Comparison of ENCODE assay signal across 13 cellular contexts in the genomic region with DNA sequence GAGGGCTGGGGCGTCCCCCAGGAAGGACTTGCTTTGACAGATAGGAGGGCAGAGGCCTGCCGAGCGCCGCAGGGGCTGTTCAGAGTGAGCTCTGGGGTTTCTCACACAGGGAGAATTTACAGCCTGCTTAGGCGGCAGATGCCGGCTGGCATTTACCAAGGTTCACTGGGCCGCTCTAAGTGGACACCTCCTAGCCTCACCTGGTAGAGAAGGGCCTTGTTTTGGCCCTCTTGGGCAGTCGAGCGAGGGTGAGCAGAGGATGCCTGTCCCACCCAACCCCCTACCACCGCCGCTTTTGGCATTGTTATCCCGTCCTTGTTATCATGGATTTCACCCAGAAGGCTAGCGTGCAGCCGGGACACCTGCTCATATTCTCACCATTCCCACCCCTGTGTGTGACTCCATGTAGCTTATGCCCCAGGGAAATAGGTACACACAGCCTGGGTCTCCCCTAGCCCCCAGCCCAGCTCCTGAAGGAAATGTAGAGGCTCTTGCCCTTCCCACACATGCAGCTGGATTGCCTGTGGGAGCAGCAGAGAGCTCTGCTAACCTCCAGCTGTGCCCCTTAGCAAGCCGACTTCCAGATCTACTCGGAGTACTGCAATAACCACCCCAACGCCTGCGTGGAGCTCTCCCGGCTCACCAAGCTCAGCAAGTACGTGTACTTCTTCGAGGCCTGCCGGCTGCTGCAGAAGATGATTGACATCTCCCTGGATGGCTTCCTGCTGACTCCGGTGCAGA. TPM values are rescaled to one million over a fixed set of nuclear protein-coding genes. Genes with fewer than 3 reads are reported as not detected.
DNase-seq lines count a peak whose midpoint lies in the region; ATAC-seq and TF ChIP-seq lines count a peak whose summit lies in the region.
"Had no signal": no experiment of that assay in that cellular context is flagged by ENCODE, and none has a peak within 500 bp of the region (broad histone marks: within the 10 kb centered on the region; RNA-seq: fewer than 3 reads in every experiment).

No MANE protein-coding gene starts in this region.

- no peak overlapping the region for H2BK120ac ChIP-seq in IMR-90 (ENCODE audit: low read depth, low read length)

- H3K27me3 ChIP-seq in IMR-90 (ENCODE audit: control insufficient read depth, insufficient read depth, low read length) (peaks cover 19% of the 10 kb centered on the region; the same call in 1 of the 2 replicates), esophagus squamous epithelium (peaks cover 0 to 17% (median 0%) of the 10 kb centered on the region in 4 donors)

- H2AFZ ChIP-seq in IMR-90 (replicated peaks; ENCODE audit: low read length, poor library complexity) = peak overlapping the region; percentile 32

- H3K9me3 ChIP-seq in IMR-90 (ENCODE audit: control insufficient read depth, insufficient read depth, low read length) = no peaks in the 10 kb centered on the region
- no peaks in the 10 kb centered on the region for H3K9me3 ChIP-seq in esophagus squamous epithelium
- H3K9me3 ChIP-seq: thoracic aorta had no signal

- no peak overlapping the region for H4K8ac ChIP-seq in IMR-90 (ENCODE audit: low read depth in 2 of 2, low read length in 2 of 2)

- peak overlapping the region; percentile 90 to 99 (median 94) for H3K4me3 Mint-ChIP-seq in naive thymus-derived CD8-positive, alpha-beta T cell

- no peak overlapping the region for H3K23ac ChIP-seq in IMR-90 (ENCODE audit: low read depth, low read length)

- TF ChIP-seq POLR2A in IMR-90 (IDR thresholded peaks at IDR 0.05; ENCODE audit: low read depth, low read length) = no peak
- no peak for TF ChIP-seq POLR2A in esophagus squamous epithelium (IDR thresholded peaks at IDR 0.05)

- intact Hi-C loops in IMR-90 (cut with micrococcal nuclease) (no loop called here), esophagus squamous epithelium (cut with DNase I) (no loop called here)

- ATAC-seq in IMR-90 (ENCODE audit: low read depth) = peak; percentile 24; the same call in 1 of the 2 replicates
- ATAC-seq in naive thymus-derived CD8-positive, alpha-beta T cell = peak; percentile 46 to 50
- ATAC-seq: left colon had no signal

- no peak overlapping the region for H3K4me3 ChIP-seq in AG10803 (ENCODE audit: low read length)
- H3K4me3 ChIP-seq in IMR-90 (ENCODE audit: insufficient read depth, low read depth, low read length) = no peak overlapping the region
- no peak overlapping the region for H3K4me3 ChIP-seq in esophagus squamous epithelium

- 50% methylated on average over 10 of the region's 23 CpGs; no CpG with 5 or more reads in 1 of the 2 experiments for WGBS in IMR-90 (ENCODE audit: extremely low coverage in 2 of 2, insufficient read length in 1 of 2), 2 experiments
- 80% methylated on average over 7 to 15 of the region's 23 CpGs for WGBS in esophagus squamous epithelium, 2 donors

- TF ChIP-seq RAD21 in IMR-90 (IDR thresholded peaks at IDR 0.05; ENCODE audit: low read length) = no peak

- no peaks in the 10 kb centered on the region for H3K79me1 ChIP-seq in IMR-90 (ENCODE audit: low read depth in 1 of 2, low read length in 2 of 2)

- H3K9me3 Mint-ChIP-seq in naive thymus-derived CD8-positive, alpha-beta T cell = no peaks in the 10 kb centered on the region

- H4K5ac ChIP-seq in IMR-90 (ENCODE audit: low read depth, low read length) = no peak overlapping the region

- no peak overlapping the region for H2AK5ac ChIP-seq in IMR-90 (ENCODE audit: low read depth, low read length)

- POLR2A ChIA-PET in IMR-90 (lab: Charles Lee; ENCODE audit: unreplicated experiment) = no interaction called here
- POLR2A ChIA-PET in naive thymus-derived CD8-positive, alpha-beta T cell (lab: Charles Lee) = interaction anchor here (0.6 to 4.5 kb wide), 11 partner anchors 8 to 697 kb away, joined by 3 to 54 read pairs (median 7); a partner anchor contains a TSS

- no peak overlapping the region for H4K91ac ChIP-seq in IMR-90 (ENCODE audit: insufficient read depth, low read depth, low read length)

- dilution Hi-C loops in IMR-90 (cut with HindIII; ENCODE audit: low sequenced_read_pairs, unreplicated experiment) = no loop called here

- H3K4me2 ChIP-seq in IMR-90 (ENCODE audit: low read depth, low read length) = no peak overlapping the region

- no peak overlapping the region for H3K14ac ChIP-seq in IMR-90 (replicated peaks; ENCODE audit: low read depth, low read length)

- no peak overlapping the region for H3K4ac ChIP-seq in IMR-90 (ENCODE audit: low read depth, low read length)

- H3K4me1 Mint-ChIP-seq in naive thymus-derived CD8-positive, alpha-beta T cell = peaks cover 22 to 70% (median 53%) of the 10 kb centered on the region in 4 donors

- peaks cover 5% of the 10 kb centered on the region; the same call in 1 of the 2 replicates for H4K20me1 ChIP-seq in IMR-90 (ENCODE audit: insufficient read depth, low read length)

- no peak overlapping the region for H2BK5ac ChIP-seq in IMR-90 (ENCODE audit: low read depth, low read length, poor library complexity, severe bottlenecking)

- H3K18ac ChIP-seq in IMR-90 (ENCODE audit: low read depth, low read length) = no peak overlapping the region

- no TSS peak for BruUV-seq in IMR-90 (replicated peaks; lab: Mats Ljungman, UMichigan)

- H3K36me3 ChIP-seq in IMR-90 (ENCODE audit: control insufficient read depth, insufficient read depth, low read length) (no peaks in the 10 kb centered on the region; the same call in none of the 2 replicates), esophagus squamous epithelium (peaks cover 0 to 87% (median 7%) of the 10 kb centered on the region in 3 donors)
- H3K36me3 ChIP-seq: thoracic aorta had no signal

- CTCF ChIA-PET in IMR-90 (lab: Yijun Ruan, JAX) = no interaction called here

- H3K27ac ChIP-seq in IMR-90 (ENCODE audit: insufficient read depth, low read length) = no peak overlapping the region
- H3K27ac ChIP-seq in cingulate gyrus (ENCODE audit: low read depth, low read length) = peak overlapping the region; percentile 69
- H3K27ac ChIP-seq in esophagus squamous epithelium = no peak overlapping the region
- H3K27ac ChIP-seq: thoracic aorta had no signal

- H3K27me3 Mint-ChIP-seq in naive thymus-derived CD8-positive, alpha-beta T cell = no peaks in the 10 kb centered on the region

- no peak overlapping the region for H3K9ac ChIP-seq in IMR-90 (ENCODE audit: low read depth, low read length)

- DNase-seq in AG10803 (ENCODE audit: low read depth) = no peak
- DNase-seq in IMR-90 = no peak
- DNase-seq in naive thymus-derived CD8-positive, alpha-beta T cell = peak in 8 of 10 donors; percentile 14 to 70 (median 40)
- DNase-seq in KBM-7 = no peak
- DNase-seq in GM03348 (ENCODE audit: low spot score) = no peak
- no peak for DNase-seq in NCI-H524 treated with DMSO at 0.1 percent for 48 hours (lab: John Stamatoyannopoulos, UW)
- no peak for DNase-seq in esophagus squamous epithelium (lab: John Stamatoyannopoulos, UW)
- DNase-seq: DMS 273 treated with DMSO at 0.1 percent for 48 hours, GOT3, left colon, SIG-M5 had no signal

- H3K27ac Mint-ChIP-seq in naive thymus-derived CD8-positive, alpha-beta T cell = peak overlapping the region; percentile 76 to 98 (median 95)

- H3K4me1 ChIP-seq in IMR-90 (ENCODE audit: control insufficient read depth, insufficient read depth, low read length) (no peaks in the 10 kb centered on the region), esophagus squamous epithelium (peaks cover 0 to 20% (median 0%) of the 10 kb centered on the region in 3 donors)

- H2BK15ac ChIP-seq in IMR-90 (ENCODE audit: low read depth, low read length) = no peak overlapping the region

- no peaks in the 10 kb centered on the region for H3K36me3 Mint-ChIP-seq in naive thymus-derived CD8-positive, alpha-beta T cell

- peak overlapping the region; percentile 65 for H2AK9ac ChIP-seq in IMR-90 (replicated peaks; ENCODE audit: low read depth, low read length, poor library complexity)

- H3K9me1 ChIP-seq in IMR-90 (ENCODE audit: insufficient read depth, low read length) = no peaks in the 10 kb centered on the region

- TF ChIP-seq CTCF in AG10803 (conservative IDR thresholded peaks at IDR 0.05; ENCODE audit: low read length) = 0 out of 2 replicates have a peak, but pooled peaks have one; percentile 15
- TF ChIP-seq CTCF in IMR-90 (conservative IDR thresholded peaks at IDR 0.05; ENCODE audit: low read depth, low read length) = 0 out of 2 replicates have a peak, but pooled peaks have one; percentile 13
- no peak for TF ChIP-seq CTCF in esophagus squamous epithelium (IDR thresholded peaks at IDR 0.05)

- in situ Hi-C loops in IMR-90 (cut with MboI; ENCODE audit: low sequenced_read_pairs) = no loop called here
- in situ Hi-C loops in KBM-7 (cut with MboI; ENCODE audit: low pct_unique_long_range_greater_than_20kb, low sequenced_read_pairs) = no loop called here

- H3K56ac ChIP-seq in IMR-90 (ENCODE audit: extremely low read depth, insufficient read depth, low read length) = no peak overlapping the region

- no peak overlapping the region for H2BK20ac ChIP-seq in IMR-90 (ENCODE audit: low read depth, low read length)

TF ChIP-seq in IMR-90, 13 proteins besides CTCF, POLR2A, EP300 and RAD21:
- TF ChIP-seq, protein P1, sequence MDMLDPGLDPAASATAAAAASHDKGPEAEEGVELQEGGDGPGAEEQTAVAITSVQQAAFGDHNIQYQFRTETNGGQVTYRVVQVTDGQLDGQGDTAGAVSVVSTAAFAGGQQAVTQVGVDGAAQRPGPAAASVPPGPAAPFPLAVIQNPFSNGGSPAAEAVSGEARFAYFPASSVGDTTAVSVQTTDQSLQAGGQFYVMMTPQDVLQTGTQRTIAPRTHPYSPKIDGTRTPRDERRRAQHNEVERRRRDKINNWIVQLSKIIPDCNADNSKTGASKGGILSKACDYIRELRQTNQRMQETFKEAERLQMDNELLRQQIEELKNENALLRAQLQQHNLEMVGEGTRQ (IDR thresholded peaks at IDR 0.05; ENCODE audit: low read depth, low read length) = no peak
- TF ChIP-seq, protein P2, sequence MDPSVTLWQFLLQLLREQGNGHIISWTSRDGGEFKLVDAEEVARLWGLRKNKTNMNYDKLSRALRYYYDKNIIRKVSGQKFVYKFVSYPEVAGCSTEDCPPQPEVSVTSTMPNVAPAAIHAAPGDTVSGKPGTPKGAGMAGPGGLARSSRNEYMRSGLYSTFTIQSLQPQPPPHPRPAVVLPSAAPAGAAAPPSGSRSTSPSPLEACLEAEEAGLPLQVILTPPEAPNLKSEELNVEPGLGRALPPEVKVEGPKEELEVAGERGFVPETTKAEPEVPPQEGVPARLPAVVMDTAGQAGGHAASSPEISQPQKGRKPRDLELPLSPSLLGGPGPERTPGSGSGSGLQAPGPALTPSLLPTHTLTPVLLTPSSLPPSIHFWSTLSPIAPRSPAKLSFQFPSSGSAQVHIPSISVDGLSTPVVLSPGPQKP (IDR thresholded peaks at IDR 0.05; ENCODE audit: borderline replicate concordance, low read depth, low read length) = no peak
- TF ChIP-seq CEBPB (IDR thresholded peaks at IDR 0.05; ENCODE audit: low read depth, low read length) (no peak), NFE2L2 (IDR thresholded peaks at IDR 0.05; ENCODE audit: low read depth, low read length) (no peak)

RNA-seq across cellular contexts. Expression of a gene that starts 52.4 kb away (rescaled TPM):
- total RNA-seq in IMR-90 (2012; rRNA removed) (76.4 and 86.7 TPM in 2 replicates), esophagus squamous epithelium (10 to 100 TPM; 77.7 to 88.7 (median 79.8) TPM)
- polyA plus RNA-seq in IMR-90 (2012; rRNA removed) = 106 and 121 TPM in 2 replicates
- polyA plus RNA-seq in IMR-90 (2012; cell fraction: cytosol; rRNA removed) = 49.5 and 136 TPM in 2 replicates
- 70.7 and 119 TPM in 2 replicates for polyA plus RNA-seq in IMR-90 (2012; cell fraction: nucleus; rRNA removed; ENCODE audit: low replicate concordance)
- 10 to 100 TPM; 82.0 to 89.1 TPM for total RNA-seq in naive thymus-derived CD8-positive, alpha-beta T cell
- 10 to 100 TPM; 29.9 to 43.8 (median 35.8) TPM for polyA plus RNA-seq in naive thymus-derived CD8-positive, alpha-beta T cell

Comparison
In these comparisons a context has a peak if more than half of its experiments do, and no peak if none do; other contexts are left out.
1. DNase-seq: peak in naive thymus-derived CD8-positive, alpha-beta T cell (8 of 10); none in AG10803 (single experiment), IMR-90 (single experiment), KBM-7 (single experiment), GM03348 (single experiment), NCI-H524 treated with DMSO at 0.1 percent for 48 hours (single experiment) and esophagus squamous epithelium (single experiment).
2. CTCF ChIP-seq: peak in AG10803 (single experiment) and IMR-90 (single experiment); none in esophagus squamous epithelium (0 of 6).